Comparison of ENCODE assay signal across 20 cellular contexts in the genomic region with DNA sequence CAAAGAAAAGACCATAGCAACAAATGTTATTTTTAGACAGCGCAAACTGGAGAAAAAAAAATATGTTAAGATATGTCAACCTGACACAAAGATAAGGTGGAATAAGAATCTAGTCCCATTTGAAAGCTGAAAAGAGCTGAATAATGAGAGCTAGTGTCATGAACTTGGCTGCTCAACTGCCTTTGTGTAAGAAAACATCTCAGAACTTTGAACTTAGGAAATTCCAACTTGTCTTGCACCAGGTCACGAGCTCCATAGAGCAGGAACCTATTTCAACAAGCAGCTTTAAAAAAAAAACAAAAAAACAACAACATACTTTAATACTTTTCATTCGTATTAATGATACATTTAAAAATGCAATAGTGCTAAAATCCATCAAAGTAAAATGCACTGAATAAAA.
"Had no signal": no experiment of that assay in that cellular context is flagged by ENCODE, and none has a peak within 500 bp of the region (broad histone marks: within the 10 kb centered on the region; RNA-seq: fewer than 3 reads in every experiment).

No MANE protein-coding gene starts in this region.

- H3K27ac Mint-ChIP-seq: activated B cell treated with CpG ODN at 0.5 μM for 24 hours; activated CD4-positive, alpha-beta memory T cell treated with anti-CD3 and anti-CD28 coated beads, Interleukin-2, amount 10 ng/mL, durations not matched to agents 7 days and 5 days; activated naive CD4-positive, alpha-beta T cell treated with anti-CD3 and anti-CD28 coated beads for 36 hours; brain; natural killer cell; T-cell had no signal

- H3K27ac ChIP-seq: neutrophil, pancreas, transverse colon, vagina had no signal

- H3K4me1 Mint-ChIP-seq: activated B cell treated with CpG ODN at 0.5 μM for 24 hours, brain, natural killer cell, T-cell had no signal

- DNase-seq: activated B cell treated with CpG ODN at 0.5 μM for 24 hours; activated CD4-positive, alpha-beta memory T cell treated with anti-CD3 and anti-CD28 coated beads, Interleukin-2, amount 10 ng/mL, durations not matched to agents 7 days and 5 days; activated CD4-positive, alpha-beta T cell treated with anti-CD3 and anti-CD28 coated beads for 4 hours; activated naive CD4-positive, alpha-beta T cell treated with anti-CD3 and anti-CD28 coated beads for 36 hours; activated T-cell treated with anti-CD3 and anti-CD28 coated beads, Interleukin-2, amount 50 U/mL, for 4 hours; caudate nucleus; foreskin fibroblast; glutamatergic neuron; mesenchymal stem cell; natural killer cell; pancreas; SK-N-SH; stimulated activated CD8-positive, alpha-beta memory T cell treated with anti-CD3 and anti-CD28 coated beads, Interleukin-4, amount 100 ng/mL, for 48 hours; stimulated activated naive CD4-positive, alpha-beta T cell; T-cell; transverse colon had no signal

- H3K4me3 Mint-ChIP-seq: activated B cell treated with CpG ODN at 0.5 μM for 24 hours; activated CD4-positive, alpha-beta memory T cell treated with anti-CD3 and anti-CD28 coated beads, Interleukin-2, amount 10 ng/mL, durations not matched to agents 7 days and 5 days; activated naive CD4-positive, alpha-beta T cell treated with anti-CD3 and anti-CD28 coated beads for 36 hours; activated T-cell treated with anti-CD3 and anti-CD28 coated beads, Interleukin-2, amount 50 U/mL, for 4 hours; brain; natural killer cell; T-cell had no signal

- H3K36me3 ChIP-seq: pancreas had no signal

- H3K27me3 ChIP-seq: neutrophil, pancreas, transverse colon, vagina had no signal

- H3K9ac ChIP-seq: SK-N-SH had no signal

- H3K27me3 Mint-ChIP-seq: activated B cell treated with CpG ODN at 0.5 μM for 24 hours; activated CD4-positive, alpha-beta memory T cell treated with anti-CD3 and anti-CD28 coated beads, Interleukin-2, amount 10 ng/mL, durations not matched to agents 7 days and 5 days; brain; T-cell had no signal

- H3K4me1 ChIP-seq: pancreas, transverse colon, vagina had no signal

- H3K36me3 Mint-ChIP-seq: brain had no signal

- H3K9me3 Mint-ChIP-seq: activated B cell treated with CpG ODN at 0.5 μM for 24 hours; activated CD4-positive, alpha-beta memory T cell treated with anti-CD3 and anti-CD28 coated beads, Interleukin-2, amount 10 ng/mL, durations not matched to agents 7 days and 5 days; activated naive CD4-positive, alpha-beta T cell treated with anti-CD3 and anti-CD28 coated beads for 36 hours; activated T-cell treated with anti-CD3 and anti-CD28 coated beads, Interleukin-2, amount 50 U/mL, for 4 hours; brain; natural killer cell; T-cell had no signal

- ATAC-seq: activated T-cell treated with anti-CD3 and anti-CD28 coated beads, Interleukin-2, amount 50 U/mL, for 4 hours; esophagus mucosa; natural killer cell; T-cell had no signal

- H3K9me3 ChIP-seq: neutrophil, pancreas, SK-N-SH, transverse colon, vagina had no signal

- H3K4me3 ChIP-seq: pancreas, transverse colon, vagina had no signal
